ENCODE assay signal across 23 cellular contexts in the genomic region with DNA sequence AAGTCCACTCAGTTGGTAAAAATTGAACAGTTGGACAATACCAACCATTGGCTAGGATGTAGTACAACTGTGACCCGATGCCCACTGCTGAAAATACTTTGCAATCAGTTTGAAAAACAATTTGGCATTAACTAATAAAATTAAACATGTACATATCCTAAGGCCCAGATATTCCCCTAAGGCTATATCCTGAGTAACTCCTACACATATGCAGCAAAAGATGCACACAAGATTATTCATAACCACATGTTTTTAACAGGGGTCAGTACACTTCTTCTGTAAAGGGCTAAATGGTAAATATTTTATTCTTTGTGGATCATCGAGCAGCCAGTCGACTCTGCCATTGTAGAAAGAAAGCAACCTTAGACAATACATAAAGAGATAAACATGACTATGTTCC.
A peak's percentile ranks its signal among the peaks of the same experiment; 100 is the strongest.
DNase-seq lines count a peak whose midpoint lies in the region; ATAC-seq, FAIRE-seq and TF ChIP-seq lines count a peak whose summit lies in the region.
"Had no signal": no experiment of that assay in that cellular context is flagged by ENCODE, and none has a peak within 500 bp of the region (broad histone marks: within the 10 kb centered on the region; RNA-seq: fewer than 3 reads in every experiment).

No MANE protein-coding gene starts in this region.

- POLR2A ChIA-PET in SK-N-SH (lab: Yijun Ruan, JAX) = no interaction called here
- POLR2A ChIA-PET in PC-3 (lab: Charles Lee; ENCODE audit: unreplicated experiment) = no interaction called here
- POLR2A ChIA-PET in K562 (lab: Yijun Ruan, JAX) = no interaction called here

- no peak overlapping the region for H3K9ac ChIP-seq in SK-N-SH
- H3K9ac ChIP-seq in PC-3 (ENCODE audit: low read length) = no peak overlapping the region
- H3K9ac ChIP-seq in K562 (ENCODE audit: insufficient read depth in 1 of 2, low read depth in 2 of 2, low read length in 2 of 2) = no peak overlapping the region
- H3K9ac ChIP-seq: BLaER1 had no signal

- H2AFZ ChIP-seq in SK-N-SH (ENCODE audit: low read depth) (no peak overlapping the region), PC-3 (ENCODE audit: low read length) (no peak overlapping the region), K562 (ENCODE audit: low read depth, low read length) (peak overlapping the region; percentile 80), hepatocyte (no peak overlapping the region)
- H2AFZ ChIP-seq: GM23338 had no signal

- H3K36me3 ChIP-seq in SK-N-SH (replicated peaks in 1 of 2; ENCODE audit: control insufficient read depth in 1 of 2, insufficient read depth in 2 of 2, low read length in 1 of 2) = no peaks in the 10 kb centered on the region
- H3K36me3 ChIP-seq in PC-3 (ENCODE audit: low read depth, low read length) = no peaks in the 10 kb centered on the region
- H3K36me3 ChIP-seq in K562 (ENCODE audit: control insufficient read depth, insufficient read depth, low read length) = no peaks in the 10 kb centered on the region
- no peaks in the 10 kb centered on the region for H3K36me3 ChIP-seq in WERI-Rb-1
- H3K36me3 ChIP-seq in hepatocyte (replicated peaks; ENCODE audit: insufficient read depth, low read depth) = no peaks in the 10 kb centered on the region
- H3K36me3 ChIP-seq: BLaER1 had no signal

- intact Hi-C loops in PC-3 (cut with micrococcal nuclease) = no loop called here
- intact Hi-C loops in K562 (cut with micrococcal nuclease) = no loop called here
- intact Hi-C loops in CD14-positive monocyte (cut with micrococcal nuclease) = no loop called here

- H3K9me3 Mint-ChIP-seq in CD14-positive monocyte = peaks cover 0 to 9% (median 2%) of the 10 kb centered on the region in 7 donors
- H3K9me3 Mint-ChIP-seq: CD4-positive, alpha-beta T cell; CD8-positive, alpha-beta memory T cell; GM23338; H9 had no signal

- TF ChIP-seq CTCF in SK-N-SH (IDR thresholded peaks at IDR 0.05) (no peak), PC-3 (conservative IDR thresholded peaks at IDR 0.05; ENCODE audit: low read depth, low read length) (no peak), K562 (IDR thresholded peaks at IDR 0.05 in 2 of 3, conservative IDR thresholded peaks at IDR 0.05 in 1 of 3; ENCODE audit: insufficient read depth in 2 of 3, low read depth in 1 of 3, low read length in 3 of 3) (no peak), WERI-Rb-1 (IDR thresholded peaks at IDR 0.05; ENCODE audit: low read depth, low read length) (no peak), hepatocyte (IDR thresholded peaks at IDR 0.05; ENCODE audit: poor library complexity) (no peak), CD14-positive monocyte (IDR thresholded peaks at IDR 0.05) (no peak)

- no peak for TF ChIP-seq RAD21 in SK-N-SH (IDR thresholded peaks at IDR 0.05; ENCODE audit: low read length)
- TF ChIP-seq RAD21 in K562 (CRISPR knock-in tag; conservative IDR thresholded peaks at IDR 0.05 in 1 of 2, IDR thresholded peaks at IDR 0.05 in 1 of 2) = no peak

- in situ Hi-C loops in K562 (cut with MboI) = no loop called here

- no peaks in the 10 kb centered on the region for H3K4me1 ChIP-seq in SK-N-SH (ENCODE audit: control insufficient read depth in 1 of 2, insufficient read depth in 2 of 2, low read depth in 1 of 2, low read length in 1 of 2)
- H3K4me1 ChIP-seq in PC-3 (ENCODE audit: insufficient read depth, low read length) = peaks cover 5% of the 10 kb centered on the region
- H3K4me1 ChIP-seq in K562 (replicated peaks in 1 of 2; ENCODE audit: control insufficient read depth in 2 of 2, insufficient read depth in 2 of 2, low read length in 2 of 2) = peaks cover 3 to 10% of the 10 kb centered on the region in 2 experiments
- H3K4me1 ChIP-seq in hepatocyte (ENCODE audit: insufficient read depth) = no peaks in the 10 kb centered on the region
- H3K4me1 ChIP-seq: BLaER1 had no signal

- no peaks in the 10 kb centered on the region for H3K9me3 ChIP-seq in SK-N-SH
- no peaks in the 10 kb centered on the region for H3K9me3 ChIP-seq in PC-3 (ENCODE audit: low read length)
- H3K9me3 ChIP-seq in K562 (replicated peaks; ENCODE audit: control insufficient read depth, insufficient read depth, low read depth, low read length) = no peaks in the 10 kb centered on the region; the same call in 1 of the 2 replicates
- no peaks in the 10 kb centered on the region for H3K9me3 ChIP-seq in WERI-Rb-1 (ENCODE audit: severe bottlenecking)
- H3K9me3 ChIP-seq in hepatocyte (ENCODE audit: low read depth) = no peaks in the 10 kb centered on the region
- H3K9me3 ChIP-seq: BLaER1 had no signal

- BruUV-seq in PC-3 (replicated peaks; lab: Mats Ljungman, UMichigan) = no TSS peak
- BruUV-seq in K562 (replicated peaks; lab: Mats Ljungman, UMichigan) = no TSS peak

- H3K4me2 ChIP-seq in SK-N-SH (no peak overlapping the region), PC-3 (ENCODE audit: low read length) (no peak overlapping the region), K562 (ENCODE audit: insufficient read depth, low read length) (no peak overlapping the region), hepatocyte (no peak overlapping the region)
- H3K4me2 ChIP-seq: BLaER1, GM23338 had no signal

- no peak overlapping the region for H3K27ac Mint-ChIP-seq in CD14-positive monocyte
- H3K27ac Mint-ChIP-seq: B cell; CD4-positive, alpha-beta T cell; CD8-positive, alpha-beta memory T cell; GM23338; H9 had no signal

- no peak for TF ChIP-seq EP300 in SK-N-SH (IDR thresholded peaks at IDR 0.05; ENCODE audit: borderline replicate concordance in 1 of 2, low read depth in 1 of 2, low read length in 1 of 2)
- no peak for TF ChIP-seq EP300 in K562 (IDR thresholded peaks at IDR 0.05; ENCODE audit: low read length)

- H4K20me1 ChIP-seq in SK-N-SH (ENCODE audit: insufficient read depth) (no peaks in the 10 kb centered on the region), PC-3 (ENCODE audit: low read length) (no peaks in the 10 kb centered on the region), K562 (replicated peaks; ENCODE audit: control insufficient read depth, insufficient read depth, low read length) (no peaks in the 10 kb centered on the region), hepatocyte (ENCODE audit: insufficient read depth, poor library complexity, severe bottlenecking) (no peaks in the 10 kb centered on the region)
- H4K20me1 ChIP-seq: BLaER1 had no signal

- no peaks in the 10 kb centered on the region for H3F3A ChIP-seq in SK-N-SH (replicated peaks; ENCODE audit: insufficient read depth)
- no peaks in the 10 kb centered on the region for H3F3A ChIP-seq in PC-3 (ENCODE audit: low read length, unreplicated experiment)

- no peaks in the 10 kb centered on the region for H3K9me1 ChIP-seq in K562 (ENCODE audit: control insufficient read depth, insufficient read depth, low read length)

- DNase-seq in SK-N-SH (no peak), PC-3 (peak; percentile 24), K562 (ENCODE audit: extremely low read depth in 1 of 4, low spot score in 3 of 4) (no peak), WERI-Rb-1 (no peak), hepatocyte (ENCODE audit: low spot score) (no peak), CD14-positive monocyte (ENCODE audit: low spot score) (no peak), NCI-H128 (lab: John Stamatoyannopoulos, UW; ENCODE audit: unreplicated experiment) (no peak)
- DNase-seq: CD4-positive, alpha-beta T cell; CD8-positive, alpha-beta memory T cell; DMS 273 treated with DMSO at 0.1 percent for 48 hours; DMS79; GDM1; H9 had no signal

- H3K79me2 ChIP-seq in SK-N-SH (ENCODE audit: insufficient read depth) = no peaks in the 10 kb centered on the region
- H3K79me2 ChIP-seq in PC-3 (ENCODE audit: low read length) = no peaks in the 10 kb centered on the region
- no peaks in the 10 kb centered on the region for H3K79me2 ChIP-seq in K562 (ENCODE audit: control insufficient read depth, insufficient read depth, low read length)
- H3K79me2 ChIP-seq in hepatocyte = no peaks in the 10 kb centered on the region

- peaks cover 1 to 2% (median 1%) of the 10 kb centered on the region in 3 donors for H3K27me3 Mint-ChIP-seq in CD14-positive monocyte (ENCODE audit: low read depth in 3 of 3)
- H3K27me3 Mint-ChIP-seq: CD4-positive, alpha-beta T cell had no signal

- no peaks in the 10 kb centered on the region for H3K4me1 Mint-ChIP-seq in CD14-positive monocyte
- H3K4me1 Mint-ChIP-seq: B cell; CD8-positive, alpha-beta memory T cell; GM23338; H9 had no signal

- H3K9me2 ChIP-seq in SK-N-SH = no peaks in the 10 kb centered on the region
- no peaks in the 10 kb centered on the region; the same call in 1 of the 2 replicates for H3K9me2 ChIP-seq in PC-3 (replicated peaks; ENCODE audit: low read length)
- H3K9me2 ChIP-seq in hepatocyte (replicated peaks; ENCODE audit: insufficient read depth) = no peaks in the 10 kb centered on the region

- H3K27me3 ChIP-seq in SK-N-SH (ENCODE audit: insufficient read depth) = no peaks in the 10 kb centered on the region
- 0 out of 2 replicates have a peak, but pooled peaks cover 7% of the 10 kb centered on the region for H3K27me3 ChIP-seq in PC-3 (ENCODE audit: low read length)
- no peaks in the 10 kb centered on the region for H3K27me3 ChIP-seq in K562 (ENCODE audit: control insufficient read depth in 2 of 2, insufficient read depth in 2 of 2, low read length in 2 of 2)
- H3K27me3 ChIP-seq in WERI-Rb-1 (ENCODE audit: insufficient read depth, low read depth, severe bottlenecking) = no peaks in the 10 kb centered on the region
- H3K27me3 ChIP-seq in hepatocyte = no peaks in the 10 kb centered on the region
- H3K27me3 ChIP-seq: BLaER1 had no signal

- CTCF ChIA-PET in SK-N-SH (lab: Yijun Ruan, JAX) (no interaction called here), PC-3 (lab: Charles Lee) (no interaction called here), K562 (lab: Yijun Ruan, JAX; ENCODE audit: low intra/inter-chr PET ratio) (no interaction called here)

- no peak overlapping the region for H3K4me3 Mint-ChIP-seq in CD14-positive monocyte
- H3K4me3 Mint-ChIP-seq: B cell; CD4-positive, alpha-beta T cell; CD8-positive, alpha-beta memory T cell; GM23338; H9 had no signal

- no peak for TF ChIP-seq POLR2A in K562 (conservative IDR thresholded peaks at IDR 0.05)

- no peak for ATAC-seq in SK-N-SH treated with all-trans-retinoic acid at 6 μM for 48 hours
- ATAC-seq in PC-3 = no peak
- ATAC-seq in K562 = no peak
- ATAC-seq: GM12878, GM23338, HCT116 had no signal

- no peaks in the 10 kb centered on the region for H3K36me3 Mint-ChIP-seq in CD14-positive monocyte
- H3K36me3 Mint-ChIP-seq: CD8-positive, alpha-beta memory T cell had no signal

- H3K4me3 ChIP-seq in SK-N-SH (ENCODE audit: low read depth in 2 of 2, low read length in 1 of 2) (no peak overlapping the region), PC-3 (ENCODE audit: low read length) (no peak overlapping the region), K562 (no peak overlapping the region), WERI-Rb-1 (ENCODE audit: low read depth, low read length) (no peak overlapping the region), hepatocyte (no peak overlapping the region)
- H3K4me3 ChIP-seq: BLaER1, GM12878, GM23338 had no signal

- 46% methylated on average over 3 of the region's 3 CpGs for WGBS in SK-N-SH (ENCODE audit: low lambda C conversion rate)
- 57% methylated on average over 3 of the region's 3 CpGs for WGBS in K562 (ENCODE audit: insufficient coverage, low coverage, missing lambda C conversion rate)
- 92% methylated on average over 3 of the region's 3 CpGs for WGBS in hepatocyte (ENCODE audit: low lambda C conversion rate, missing lambda C conversion rate)

- no peak for FAIRE-seq in K562 (lab: Jason Lieb, UNC)
- FAIRE-seq: D721Med, GM12878, GM19239 had no signal

- no peak overlapping the region for H3K27ac ChIP-seq in SK-N-SH (ENCODE audit: low read depth in 2 of 2, low read length in 1 of 2)
- H3K27ac ChIP-seq in PC-3 (ENCODE audit: low read length) = no peak overlapping the region
- no peak overlapping the region; the same call in 2 of the 3 replicates for H3K27ac ChIP-seq in K562 (ENCODE audit: extremely low read depth, low read depth, low read length)
- no peak overlapping the region for H3K27ac ChIP-seq in WERI-Rb-1
- no peak overlapping the region for H3K27ac ChIP-seq in hepatocyte
- H3K27ac ChIP-seq: 22Rv1, BLaER1, C4-2B had no signal
